Comparison of ENCODE assay signal across 1 cellular context in genomic region chr11:69209936-69210659, GRCh38.
TF ChIP-seq lines count a peak whose summit lies in the region.

No MANE protein-coding gene starts in this region.

TF ChIP-seq in K562, 482 proteins besides CTCF, POLR2A, EP300 and RAD21 (continued from another document and continues in another):
- peak; percentile 64 for TF ChIP-seq MGA (IDR thresholded peaks at IDR 0.05)
- TF ChIP-seq ARNT (IDR thresholded peaks at IDR 0.05) = no peak
- TF ChIP-seq HDAC3 (IDR thresholded peaks at IDR 0.05; ENCODE audit: borderline replicate concordance, partially characterized antibody) = no peak
- TF ChIP-seq JUND (IDR thresholded peaks at IDR 0.05; ENCODE audit: borderline replicate concordance, low read depth, low read length) = peak; percentile 73
- TF ChIP-seq JUND (tag; IDR thresholded peaks at IDR 0.05; ENCODE audit: borderline replicate concordance, low read depth, low read length) = peak; percentile 34; the same call in 1 of the 3 replicates
- no peak for TF ChIP-seq ERF (CRISPR knock-in tag; IDR thresholded peaks at IDR 0.05)
- no peak for TF ChIP-seq ZFPM2 (CRISPR knock-in tag; IDR thresholded peaks at IDR 0.05)
- no peak for TF ChIP-seq FOXP4 (CRISPR knock-in tag; IDR thresholded peaks at IDR 0.05; ENCODE audit: borderline replicate concordance)
- no peak for TF ChIP-seq ZFX (CRISPR knock-in tag; IDR thresholded peaks at IDR 0.05)
- no peak for TF ChIP-seq NFE2L1 (tag; IDR thresholded peaks at IDR 0.05; ENCODE audit: borderline replicate concordance, low read depth)
- TF ChIP-seq COPS2 (conservative IDR thresholded peaks at IDR 0.05) = no peak
- no peak for TF ChIP-seq ZNF830 (CRISPR knock-in tag; IDR thresholded peaks at IDR 0.05)
- TF ChIP-seq U2AF2 (optimal IDR thresholded peaks at IDR 0.05; ENCODE audit: low read depth, low read length) = no peak
- no peak for TF ChIP-seq NR3C1 (CRISPR knock-in tag; IDR thresholded peaks at IDR 0.05)
- TF ChIP-seq NFIX (CRISPR knock-in tag; IDR thresholded peaks at IDR 0.05; ENCODE audit: low read depth) = no peak
- TF ChIP-seq HBP1 (CRISPR knock-in tag; IDR thresholded peaks at IDR 0.05) = no peak
- no peak for TF ChIP-seq CSDE1 (IDR thresholded peaks at IDR 0.05)
- no peak for TF ChIP-seq DDX20 (tag; IDR thresholded peaks at IDR 0.05; ENCODE audit: low read depth)
- TF ChIP-seq MBD2 (IDR thresholded peaks at IDR 0.05; ENCODE audit: borderline replicate concordance, low read depth) = no peak
- TF ChIP-seq ARID4B (CRISPR knock-in tag; IDR thresholded peaks at IDR 0.05) = no peak
- no peak for TF ChIP-seq PHF8 (IDR thresholded peaks at IDR 0.05; ENCODE audit: borderline replicate concordance, low read length)
- no peak for TF ChIP-seq ZNF431 (CRISPR knock-in tag; IDR thresholded peaks at IDR 0.05)
- TF ChIP-seq HCFC1 (IDR thresholded peaks at IDR 0.05; ENCODE audit: low read depth, low read length) = no peak
- TF ChIP-seq ZNF354B (CRISPR knock-in tag; IDR thresholded peaks at IDR 0.05) = no peak
- 0 out of 2 replicates have a peak, but pooled peaks have one; percentile 8 for TF ChIP-seq MAFF (IDR thresholded peaks at IDR 0.05; ENCODE audit: low read length)
- TF ChIP-seq FOXK1 (CRISPR knock-in tag; IDR thresholded peaks at IDR 0.05; ENCODE audit: borderline replicate concordance) = 0 out of 2 replicates have a peak, but pooled peaks have one; percentile 54
- no peak for TF ChIP-seq ZNF165 (CRISPR knock-in tag; IDR thresholded peaks at IDR 0.05; ENCODE audit: borderline replicate concordance)
- TF ChIP-seq HOXB6 (CRISPR knock-in tag; IDR thresholded peaks at IDR 0.05; ENCODE audit: borderline replicate concordance) = no peak
- peak; percentile 39; the same call in 1 of the 2 replicates for TF ChIP-seq JUN (IDR thresholded peaks at IDR 0.05; ENCODE audit: borderline replicate concordance, low read depth, low read length)
- no peak for TF ChIP-seq JUN (CRISPR knock-in tag; IDR thresholded peaks at IDR 0.05; ENCODE audit: borderline replicate concordance)
- TF ChIP-seq ATF3 (IDR thresholded peaks at IDR 0.05) = peak; percentile 69
- no peak for TF ChIP-seq ATF3 (CRISPR knock-in tag; conservative IDR thresholded peaks at IDR 0.05)
- TF ChIP-seq ZBTB8A (IDR thresholded peaks at IDR 0.05; ENCODE audit: partially characterized antibody) = no peak
- no peak for TF ChIP-seq PRMT5 (CRISPR knock-in tag; IDR thresholded peaks at IDR 0.05)
- TF ChIP-seq ZNF197 (CRISPR knock-in tag; IDR thresholded peaks at IDR 0.05; ENCODE audit: low read depth) = no peak
- TF ChIP-seq IRF2 (CRISPR knock-in tag; IDR thresholded peaks at IDR 0.05) = no peak
- no peak for TF ChIP-seq PRDM10 (IDR thresholded peaks at IDR 0.05; ENCODE audit: partially characterized antibody)
- no peak for TF ChIP-seq U2AF1 (optimal IDR thresholded peaks at IDR 0.05; ENCODE audit: low read depth, low read length)
